1 cellular context compared by ENCODE assay signal in the genomic region with DNA sequence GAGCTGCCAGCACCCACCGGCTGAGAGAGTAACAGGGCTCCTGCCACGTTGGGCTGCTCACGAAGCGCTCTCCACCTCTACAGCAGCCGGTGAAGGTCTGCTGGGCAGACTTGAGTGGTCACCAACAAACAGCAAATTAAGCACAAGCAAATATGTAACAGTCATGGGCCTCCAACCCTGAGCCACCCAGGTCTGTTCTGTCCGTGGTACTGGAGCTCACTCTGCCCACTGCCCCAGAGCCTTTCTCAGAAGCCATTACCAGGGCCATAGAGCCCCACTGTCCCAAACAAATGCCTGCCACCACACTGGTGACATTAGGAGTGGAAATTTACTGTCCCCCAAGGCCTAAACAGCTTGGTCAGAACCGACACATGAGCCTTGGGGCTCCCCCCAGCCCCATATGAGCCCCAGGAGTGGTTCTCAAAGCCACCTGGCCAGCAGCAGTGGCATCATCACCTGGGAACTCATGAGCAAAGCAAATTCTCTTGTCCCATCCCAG.
TF ChIP-seq lines count a peak whose summit lies in the region.

No MANE protein-coding gene starts in this region.

TF ChIP-seq in Ishikawa, 13 proteins besides CTCF, POLR2A, EP300 and RAD21:
- TF ChIP-seq, protein P1, sequence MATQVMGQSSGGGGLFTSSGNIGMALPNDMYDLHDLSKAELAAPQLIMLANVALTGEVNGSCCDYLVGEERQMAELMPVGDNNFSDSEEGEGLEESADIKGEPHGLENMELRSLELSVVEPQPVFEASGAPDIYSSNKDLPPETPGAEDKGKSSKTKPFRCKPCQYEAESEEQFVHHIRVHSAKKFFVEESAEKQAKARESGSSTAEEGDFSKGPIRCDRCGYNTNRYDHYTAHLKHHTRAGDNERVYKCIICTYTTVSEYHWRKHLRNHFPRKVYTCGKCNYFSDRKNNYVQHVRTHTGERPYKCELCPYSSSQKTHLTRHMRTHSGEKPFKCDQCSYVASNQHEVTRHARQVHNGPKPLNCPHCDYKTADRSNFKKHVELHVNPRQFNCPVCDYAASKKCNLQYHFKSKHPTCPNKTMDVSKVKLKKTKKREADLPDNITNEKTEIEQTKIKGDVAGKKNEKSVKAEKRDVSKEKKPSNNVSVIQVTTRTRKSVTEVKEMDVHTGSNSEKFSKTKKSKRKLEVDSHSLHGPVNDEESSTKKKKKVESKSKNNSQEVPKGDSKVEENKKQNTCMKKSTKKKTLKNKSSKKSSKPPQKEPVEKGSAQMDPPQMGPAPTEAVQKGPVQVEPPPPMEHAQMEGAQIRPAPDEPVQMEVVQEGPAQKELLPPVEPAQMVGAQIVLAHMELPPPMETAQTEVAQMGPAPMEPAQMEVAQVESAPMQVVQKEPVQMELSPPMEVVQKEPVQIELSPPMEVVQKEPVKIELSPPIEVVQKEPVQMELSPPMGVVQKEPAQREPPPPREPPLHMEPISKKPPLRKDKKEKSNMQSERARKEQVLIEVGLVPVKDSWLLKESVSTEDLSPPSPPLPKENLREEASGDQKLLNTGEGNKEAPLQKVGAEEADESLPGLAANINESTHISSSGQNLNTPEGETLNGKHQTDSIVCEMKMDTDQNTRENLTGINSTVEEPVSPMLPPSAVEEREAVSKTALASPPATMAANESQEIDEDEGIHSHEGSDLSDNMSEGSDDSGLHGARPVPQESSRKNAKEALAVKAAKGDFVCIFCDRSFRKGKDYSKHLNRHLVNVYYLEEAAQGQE (IDR thresholded peaks at IDR 0.05; ENCODE audit: low read depth): peak; percentile 63
- no peak for TF ChIP-seq CEBPB (IDR thresholded peaks at IDR 0.05)
TF ChIP-seq in Ishikawa: peak in this region for 1.
